Comparison of ENCODE assay signal across 20 cellular contexts in the genomic region with DNA sequence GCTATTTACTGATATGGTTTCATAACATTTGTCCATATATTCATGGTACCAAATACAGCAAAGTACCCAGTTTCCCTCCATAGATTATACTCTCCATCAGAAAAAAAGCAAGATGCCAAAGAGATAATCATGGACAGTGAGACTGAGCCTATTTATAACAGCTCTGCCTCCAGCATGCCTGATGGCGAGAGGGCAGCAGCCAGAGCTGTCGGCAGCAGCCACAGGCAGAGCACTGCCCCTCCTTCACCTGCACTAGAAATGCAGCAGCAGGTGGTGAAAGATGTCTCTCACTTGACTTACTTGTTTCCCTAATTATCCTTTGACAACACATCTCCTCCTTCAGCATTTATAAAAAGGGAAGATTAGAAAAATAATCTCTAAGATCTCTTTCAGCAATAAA. TPM values are rescaled to one million over a fixed set of nuclear protein-coding genes. Genes with fewer than 3 reads are reported as not detected.
A peak's percentile ranks its signal among the peaks of the same experiment; 100 is the strongest.
DNase-seq lines count a peak whose midpoint lies in the region; ATAC-seq and TF ChIP-seq lines count a peak whose summit lies in the region.
"Had no signal": no experiment of that assay in that cellular context is flagged by ENCODE, and none has a peak within 500 bp of the region (broad histone marks: within the 10 kb centered on the region; RNA-seq: fewer than 3 reads in every experiment).

No MANE protein-coding gene starts in this region.

- H3K27ac ChIP-seq in right atrium auricular region = peak overlapping the region; percentile 13 to 37
- peak overlapping the region; percentile 14 for H3K27ac ChIP-seq in skeletal muscle tissue (ENCODE audit: low read depth, low read length)

- H3K27me3 ChIP-seq in right atrium auricular region (no peaks in the 10 kb centered on the region), skeletal muscle tissue (ENCODE audit: control insufficient read depth in 3 of 3, insufficient read depth in 3 of 3, low read length in 3 of 3) (no peaks in the 10 kb centered on the region)
- H3K27me3 ChIP-seq: MG63 had no signal

- no peak overlapping the region for H3K27ac Mint-ChIP-seq in stimulated activated effector memory CD8-positive, alpha-beta T cell treated with anti-CD3 and anti-CD28 coated beads, Interleukin-12 subunit alpha, Interleukin-12 subunit beta, amount 100 ng/mL, for 72 hours
- no peak overlapping the region for H3K27ac Mint-ChIP-seq in stimulated activated memory B cell treated with anti-CD40 and anti-IgM and Interleukin-4, amounts not matched to agents 10 μg/mL and 1 μg/mL and 100 μg/mL, for 72 hours

- no peaks in the 10 kb centered on the region for H3K9me3 Mint-ChIP-seq in stimulated activated effector memory CD8-positive, alpha-beta T cell treated with anti-CD3 and anti-CD28 coated beads, Interleukin-12 subunit alpha, Interleukin-12 subunit beta, amount 100 ng/mL, for 72 hours
- no peaks in the 10 kb centered on the region for H3K9me3 Mint-ChIP-seq in stimulated activated memory B cell treated with anti-CD40 and anti-IgM and Interleukin-4, amounts not matched to agents 10 μg/mL and 1 μg/mL and 100 μg/mL, for 72 hours

- TF ChIP-seq CTCF in right atrium auricular region (IDR thresholded peaks at IDR 0.05) = no peak

- no peaks in the 10 kb centered on the region for H3K36me3 Mint-ChIP-seq in stimulated activated effector memory CD8-positive, alpha-beta T cell treated with anti-CD3 and anti-CD28 coated beads, Interleukin-12 subunit alpha, Interleukin-12 subunit beta, amount 100 ng/mL, for 72 hours
- H3K36me3 Mint-ChIP-seq in stimulated activated memory B cell treated with anti-CD40 and anti-IgM and Interleukin-4, amounts not matched to agents 10 μg/mL and 1 μg/mL and 100 μg/mL, for 72 hours = no peaks in the 10 kb centered on the region

- no peaks in the 10 kb centered on the region for H3K4me1 ChIP-seq in right atrium auricular region
- peaks cover 0 to 2% (median 0%) of the 10 kb centered on the region in 3 donors for H3K4me1 ChIP-seq in skeletal muscle tissue (ENCODE audit: control insufficient read depth in 3 of 3, insufficient read depth in 3 of 3, low read length in 3 of 3)

- no peak overlapping the region for H3K9ac ChIP-seq in skeletal muscle tissue (ENCODE audit: low read depth in 1 of 3, low read length in 3 of 3)

- H3K36me3 ChIP-seq in right atrium auricular region (peaks cover 24% of the 10 kb centered on the region), skeletal muscle tissue (ENCODE audit: control insufficient read depth in 3 of 3, insufficient read depth in 3 of 3, low read length in 3 of 3) (peaks cover 0 to 3% (median 3%) of the 10 kb centered on the region in 3 donors)

- intact Hi-C loops in Right ventricle myocardium superior (cut with DNase I) = no loop called here

- H3K4me1 Mint-ChIP-seq in stimulated activated effector memory CD8-positive, alpha-beta T cell treated with anti-CD3 and anti-CD28 coated beads, Interleukin-12 subunit alpha, Interleukin-12 subunit beta, amount 100 ng/mL, for 72 hours = no peaks in the 10 kb centered on the region
- H3K4me1 Mint-ChIP-seq in stimulated activated memory B cell treated with anti-CD40 and anti-IgM and Interleukin-4, amounts not matched to agents 10 μg/mL and 1 μg/mL and 100 μg/mL, for 72 hours = no peaks in the 10 kb centered on the region

- DNase-seq in NCI-H2227 (lab: John Stamatoyannopoulos, UW; ENCODE audit: unreplicated experiment) (peak; percentile 0), NCI-H2227 treated with DMSO at 0.1 percent for 48 hours (lab: John Stamatoyannopoulos, UW) (no peak), Right ventricle myocardium superior (no peak), right atrium auricular region (ENCODE audit: low spot score) (no peak)
- no peak for DNase-seq in stimulated activated effector memory CD8-positive, alpha-beta T cell treated with anti-CD3 and anti-CD28 coated beads, Interleukin-12 subunit alpha, Interleukin-12 subunit beta, amount 100 ng/mL, for 72 hours (ENCODE audit: low spot score in 2 of 2)
- DNase-seq: Calu3, DND-41, GOT3, HCEC 1CT, IMR-90, KG1, MG63, NCI-H187, NCI-H2081 treated with DMSO at 0.1 percent for 48 hours, NCI-H226, NCI-H510A treated with DMSO at 0.1 percent for 48 hours, PC-3, SHP77 had no signal

- peak; percentile 91 for ATAC-seq in Right ventricle myocardium superior (ENCODE audit: poor library complexity)
- ATAC-seq in stimulated activated effector memory CD8-positive, alpha-beta T cell treated with anti-CD3 and anti-CD28 coated beads, Interleukin-12 subunit alpha, Interleukin-12 subunit beta, amount 100 ng/mL, for 72 hours = no peak
- ATAC-seq in stimulated activated memory B cell treated with anti-CD40 and anti-IgM and Interleukin-4, amounts not matched to agents 10 μg/mL and 1 μg/mL and 100 μg/mL, for 72 hours = no peak
- ATAC-seq: PC-3 had no signal

- no peak overlapping the region for H3K4me3 ChIP-seq in right atrium auricular region
- no peak overlapping the region for H3K4me3 ChIP-seq in skeletal muscle tissue (ENCODE audit: low read length in 3 of 3)
- H3K4me3 ChIP-seq: MG63 had no signal

- no peak overlapping the region for H3K4me3 Mint-ChIP-seq in stimulated activated effector memory CD8-positive, alpha-beta T cell treated with anti-CD3 and anti-CD28 coated beads, Interleukin-12 subunit alpha, Interleukin-12 subunit beta, amount 100 ng/mL, for 72 hours
- H3K4me3 Mint-ChIP-seq in stimulated activated memory B cell treated with anti-CD40 and anti-IgM and Interleukin-4, amounts not matched to agents 10 μg/mL and 1 μg/mL and 100 μg/mL, for 72 hours = no peak overlapping the region

- no peaks in the 10 kb centered on the region for H3K9me3 ChIP-seq in right atrium auricular region
- no peaks in the 10 kb centered on the region for H3K9me3 ChIP-seq in skeletal muscle tissue (ENCODE audit: control insufficient read depth in 3 of 3, low read length in 3 of 3)
- H3K9me3 ChIP-seq: MG63 had no signal

- no peaks in the 10 kb centered on the region for H3K27me3 Mint-ChIP-seq in stimulated activated memory B cell treated with anti-CD40 and anti-IgM and Interleukin-4, amounts not matched to agents 10 μg/mL and 1 μg/mL and 100 μg/mL, for 72 hours

RNA-seq across cellular contexts. Expression of a gene that starts 32.4 kb away (rescaled TPM):
- total RNA-seq in Right ventricle myocardium superior (77.5 TPM), right atrium auricular region (100 to 1,000 TPM in 1 of 2 donors, 10 to 100 TPM in 1; 98.9 to 120 TPM), skeletal muscle tissue (24.5 TPM)

RNA-seq across cellular contexts. Expression of a gene that starts 46.7 kb away (rescaled TPM):
- total RNA-seq in Right ventricle myocardium superior (17.5 TPM), right atrium auricular region (1 to 10 TPM; 6.1 to 7.3 TPM), skeletal muscle tissue (3.1 TPM)

RNA-seq across cellular contexts. Expression of a gene that starts 47.0 kb away (rescaled TPM):
- total RNA-seq in Right ventricle myocardium superior = 20.1 TPM
- total RNA-seq in right atrium auricular region = 10 to 100 TPM; 14.7 to 22.1 TPM
- total RNA-seq in skeletal muscle tissue = 24.5 TPM
